2 cellular contexts compared by ENCODE assay signal in genomic region chr11:114049050-114049449, GRCh38.
A peak's percentile ranks its signal among the peaks of the same experiment; 100 is the strongest.
TF ChIP-seq lines count a peak whose summit lies in the region.

No MANE protein-coding gene starts in this region.

TF ChIP-seq in H1, 55 proteins besides CTCF, POLR2A, EP300 and RAD21:
- TF ChIP-seq SIN3A (conservative IDR thresholded peaks at IDR 0.05 in 1 of 2, IDR thresholded peaks at IDR 0.05 in 1 of 2; ENCODE audit: low read depth in 1 of 2, low read length in 2 of 2) (no peak), RXRA (IDR thresholded peaks at IDR 0.05; ENCODE audit: insufficient read depth, low read depth, low read length) (0 out of 2 replicates have a peak, but pooled peaks have one; percentile 11)

TF ChIP-seq in HepG2, 621 proteins besides CTCF, POLR2A, EP300 and RAD21:
- TF ChIP-seq MAX (IDR thresholded peaks at IDR 0.05) (no peak), ZNF281 (CRISPR knock-in tag; IDR thresholded peaks at IDR 0.05; ENCODE audit: borderline replicate concordance) (peak; percentile 65; the same call in 1 of the 2 replicates)
